In the genomic region with DNA sequence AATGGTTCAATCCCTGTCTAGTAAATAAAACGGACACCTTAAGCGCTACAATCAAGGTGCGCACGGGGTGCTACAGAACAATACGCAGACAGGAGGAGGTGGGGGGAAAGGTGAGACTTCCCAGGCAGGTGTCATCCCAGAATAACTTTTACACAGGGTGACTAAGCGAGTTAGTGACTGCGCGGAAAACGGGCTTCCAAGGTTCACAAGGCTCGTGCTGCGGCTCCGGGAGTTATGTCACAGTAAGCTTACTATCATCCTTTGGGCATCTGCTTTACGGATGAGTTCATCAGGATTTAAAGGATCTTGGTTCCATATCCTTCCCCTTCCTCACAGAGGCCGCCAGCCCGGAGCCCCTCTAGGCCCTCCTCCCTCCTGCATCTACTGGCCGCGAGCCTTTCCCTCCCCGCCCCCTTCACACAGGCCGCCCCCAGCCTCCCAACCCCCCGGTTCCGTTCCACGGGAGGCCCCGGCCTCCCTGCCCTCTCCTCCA, we compare ENCODE assay signal across 1 cellular context.
A peak's percentile ranks its signal among the peaks of the same experiment; 100 is the strongest.
TF ChIP-seq lines count a peak whose summit lies in the region.

No MANE protein-coding gene starts in this region.

TF ChIP-seq in K562, 482 proteins besides CTCF, POLR2A, EP300 and RAD21 (continued from another document and continues in another):
- TF ChIP-seq RBM22 (IDR thresholded peaks at IDR 0.05; ENCODE audit: low read depth, low read length, poor library complexity, severe bottlenecking), result no peak
- peak; percentile 59; the same call in 1 of the 2 replicates for TF ChIP-seq BHLHE40 (IDR thresholded peaks at IDR 0.05; ENCODE audit: low read length)
- TF ChIP-seq FOXA1 (IDR thresholded peaks at IDR 0.05; ENCODE audit: borderline replicate concordance), result no peak
- TF ChIP-seq, protein P1, sequence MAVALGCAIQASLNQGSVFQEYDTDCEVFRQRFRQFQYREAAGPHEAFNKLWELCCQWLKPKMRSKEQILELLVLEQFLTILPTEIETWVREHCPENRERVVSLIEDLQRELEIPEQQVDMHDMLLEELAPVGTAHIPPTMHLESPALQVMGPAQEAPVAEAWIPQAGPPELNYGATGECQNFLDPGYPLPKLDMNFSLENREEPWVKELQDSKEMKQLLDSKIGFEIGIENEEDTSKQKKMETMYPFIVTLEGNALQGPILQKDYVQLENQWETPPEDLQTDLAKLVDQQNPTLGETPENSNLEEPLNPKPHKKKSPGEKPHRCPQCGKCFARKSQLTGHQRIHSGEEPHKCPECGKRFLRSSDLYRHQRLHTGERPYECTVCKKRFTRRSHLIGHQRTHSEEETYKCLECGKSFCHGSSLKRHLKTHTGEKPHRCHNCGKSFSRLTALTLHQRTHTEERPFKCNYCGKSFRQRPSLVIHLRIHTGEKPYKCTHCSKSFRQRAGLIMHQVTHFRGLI (CRISPR knock-in tag; IDR thresholded peaks at IDR 0.05), result no peak
- TF ChIP-seq, protein P2, sequence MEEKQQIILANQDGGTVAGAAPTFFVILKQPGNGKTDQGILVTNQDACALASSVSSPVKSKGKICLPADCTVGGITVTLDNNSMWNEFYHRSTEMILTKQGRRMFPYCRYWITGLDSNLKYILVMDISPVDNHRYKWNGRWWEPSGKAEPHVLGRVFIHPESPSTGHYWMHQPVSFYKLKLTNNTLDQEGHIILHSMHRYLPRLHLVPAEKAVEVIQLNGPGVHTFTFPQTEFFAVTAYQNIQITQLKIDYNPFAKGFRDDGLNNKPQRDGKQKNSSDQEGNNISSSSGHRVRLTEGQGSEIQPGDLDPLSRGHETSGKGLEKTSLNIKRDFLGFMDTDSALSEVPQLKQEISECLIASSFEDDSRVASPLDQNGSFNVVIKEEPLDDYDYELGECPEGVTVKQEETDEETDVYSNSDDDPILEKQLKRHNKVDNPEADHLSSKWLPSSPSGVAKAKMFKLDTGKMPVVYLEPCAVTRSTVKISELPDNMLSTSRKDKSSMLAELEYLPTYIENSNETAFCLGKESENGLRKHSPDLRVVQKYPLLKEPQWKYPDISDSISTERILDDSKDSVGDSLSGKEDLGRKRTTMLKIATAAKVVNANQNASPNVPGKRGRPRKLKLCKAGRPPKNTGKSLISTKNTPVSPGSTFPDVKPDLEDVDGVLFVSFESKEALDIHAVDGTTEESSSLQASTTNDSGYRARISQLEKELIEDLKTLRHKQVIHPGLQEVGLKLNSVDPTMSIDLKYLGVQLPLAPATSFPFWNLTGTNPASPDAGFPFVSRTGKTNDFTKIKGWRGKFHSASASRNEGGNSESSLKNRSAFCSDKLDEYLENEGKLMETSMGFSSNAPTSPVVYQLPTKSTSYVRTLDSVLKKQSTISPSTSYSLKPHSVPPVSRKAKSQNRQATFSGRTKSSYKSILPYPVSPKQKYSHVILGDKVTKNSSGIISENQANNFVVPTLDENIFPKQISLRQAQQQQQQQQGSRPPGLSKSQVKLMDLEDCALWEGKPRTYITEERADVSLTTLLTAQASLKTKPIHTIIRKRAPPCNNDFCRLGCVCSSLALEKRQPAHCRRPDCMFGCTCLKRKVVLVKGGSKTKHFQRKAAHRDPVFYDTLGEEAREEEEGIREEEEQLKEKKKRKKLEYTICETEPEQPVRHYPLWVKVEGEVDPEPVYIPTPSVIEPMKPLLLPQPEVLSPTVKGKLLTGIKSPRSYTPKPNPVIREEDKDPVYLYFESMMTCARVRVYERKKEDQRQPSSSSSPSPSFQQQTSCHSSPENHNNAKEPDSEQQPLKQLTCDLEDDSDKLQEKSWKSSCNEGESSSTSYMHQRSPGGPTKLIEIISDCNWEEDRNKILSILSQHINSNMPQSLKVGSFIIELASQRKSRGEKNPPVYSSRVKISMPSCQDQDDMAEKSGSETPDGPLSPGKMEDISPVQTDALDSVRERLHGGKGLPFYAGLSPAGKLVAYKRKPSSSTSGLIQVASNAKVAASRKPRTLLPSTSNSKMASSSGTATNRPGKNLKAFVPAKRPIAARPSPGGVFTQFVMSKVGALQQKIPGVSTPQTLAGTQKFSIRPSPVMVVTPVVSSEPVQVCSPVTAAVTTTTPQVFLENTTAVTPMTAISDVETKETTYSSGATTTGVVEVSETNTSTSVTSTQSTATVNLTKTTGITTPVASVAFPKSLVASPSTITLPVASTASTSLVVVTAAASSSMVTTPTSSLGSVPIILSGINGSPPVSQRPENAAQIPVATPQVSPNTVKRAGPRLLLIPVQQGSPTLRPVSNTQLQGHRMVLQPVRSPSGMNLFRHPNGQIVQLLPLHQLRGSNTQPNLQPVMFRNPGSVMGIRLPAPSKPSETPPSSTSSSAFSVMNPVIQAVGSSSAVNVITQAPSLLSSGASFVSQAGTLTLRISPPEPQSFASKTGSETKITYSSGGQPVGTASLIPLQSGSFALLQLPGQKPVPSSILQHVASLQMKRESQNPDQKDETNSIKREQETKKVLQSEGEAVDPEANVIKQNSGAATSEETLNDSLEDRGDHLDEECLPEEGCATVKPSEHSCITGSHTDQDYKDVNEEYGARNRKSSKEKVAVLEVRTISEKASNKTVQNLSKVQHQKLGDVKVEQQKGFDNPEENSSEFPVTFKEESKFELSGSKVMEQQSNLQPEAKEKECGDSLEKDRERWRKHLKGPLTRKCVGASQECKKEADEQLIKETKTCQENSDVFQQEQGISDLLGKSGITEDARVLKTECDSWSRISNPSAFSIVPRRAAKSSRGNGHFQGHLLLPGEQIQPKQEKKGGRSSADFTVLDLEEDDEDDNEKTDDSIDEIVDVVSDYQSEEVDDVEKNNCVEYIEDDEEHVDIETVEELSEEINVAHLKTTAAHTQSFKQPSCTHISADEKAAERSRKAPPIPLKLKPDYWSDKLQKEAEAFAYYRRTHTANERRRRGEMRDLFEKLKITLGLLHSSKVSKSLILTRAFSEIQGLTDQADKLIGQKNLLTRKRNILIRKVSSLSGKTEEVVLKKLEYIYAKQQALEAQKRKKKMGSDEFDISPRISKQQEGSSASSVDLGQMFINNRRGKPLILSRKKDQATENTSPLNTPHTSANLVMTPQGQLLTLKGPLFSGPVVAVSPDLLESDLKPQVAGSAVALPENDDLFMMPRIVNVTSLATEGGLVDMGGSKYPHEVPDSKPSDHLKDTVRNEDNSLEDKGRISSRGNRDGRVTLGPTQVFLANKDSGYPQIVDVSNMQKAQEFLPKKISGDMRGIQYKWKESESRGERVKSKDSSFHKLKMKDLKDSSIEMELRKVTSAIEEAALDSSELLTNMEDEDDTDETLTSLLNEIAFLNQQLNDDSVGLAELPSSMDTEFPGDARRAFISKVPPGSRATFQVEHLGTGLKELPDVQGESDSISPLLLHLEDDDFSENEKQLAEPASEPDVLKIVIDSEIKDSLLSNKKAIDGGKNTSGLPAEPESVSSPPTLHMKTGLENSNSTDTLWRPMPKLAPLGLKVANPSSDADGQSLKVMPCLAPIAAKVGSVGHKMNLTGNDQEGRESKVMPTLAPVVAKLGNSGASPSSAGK (IDR thresholded peaks at IDR 0.05), result no peak
- TF ChIP-seq, protein P3, sequence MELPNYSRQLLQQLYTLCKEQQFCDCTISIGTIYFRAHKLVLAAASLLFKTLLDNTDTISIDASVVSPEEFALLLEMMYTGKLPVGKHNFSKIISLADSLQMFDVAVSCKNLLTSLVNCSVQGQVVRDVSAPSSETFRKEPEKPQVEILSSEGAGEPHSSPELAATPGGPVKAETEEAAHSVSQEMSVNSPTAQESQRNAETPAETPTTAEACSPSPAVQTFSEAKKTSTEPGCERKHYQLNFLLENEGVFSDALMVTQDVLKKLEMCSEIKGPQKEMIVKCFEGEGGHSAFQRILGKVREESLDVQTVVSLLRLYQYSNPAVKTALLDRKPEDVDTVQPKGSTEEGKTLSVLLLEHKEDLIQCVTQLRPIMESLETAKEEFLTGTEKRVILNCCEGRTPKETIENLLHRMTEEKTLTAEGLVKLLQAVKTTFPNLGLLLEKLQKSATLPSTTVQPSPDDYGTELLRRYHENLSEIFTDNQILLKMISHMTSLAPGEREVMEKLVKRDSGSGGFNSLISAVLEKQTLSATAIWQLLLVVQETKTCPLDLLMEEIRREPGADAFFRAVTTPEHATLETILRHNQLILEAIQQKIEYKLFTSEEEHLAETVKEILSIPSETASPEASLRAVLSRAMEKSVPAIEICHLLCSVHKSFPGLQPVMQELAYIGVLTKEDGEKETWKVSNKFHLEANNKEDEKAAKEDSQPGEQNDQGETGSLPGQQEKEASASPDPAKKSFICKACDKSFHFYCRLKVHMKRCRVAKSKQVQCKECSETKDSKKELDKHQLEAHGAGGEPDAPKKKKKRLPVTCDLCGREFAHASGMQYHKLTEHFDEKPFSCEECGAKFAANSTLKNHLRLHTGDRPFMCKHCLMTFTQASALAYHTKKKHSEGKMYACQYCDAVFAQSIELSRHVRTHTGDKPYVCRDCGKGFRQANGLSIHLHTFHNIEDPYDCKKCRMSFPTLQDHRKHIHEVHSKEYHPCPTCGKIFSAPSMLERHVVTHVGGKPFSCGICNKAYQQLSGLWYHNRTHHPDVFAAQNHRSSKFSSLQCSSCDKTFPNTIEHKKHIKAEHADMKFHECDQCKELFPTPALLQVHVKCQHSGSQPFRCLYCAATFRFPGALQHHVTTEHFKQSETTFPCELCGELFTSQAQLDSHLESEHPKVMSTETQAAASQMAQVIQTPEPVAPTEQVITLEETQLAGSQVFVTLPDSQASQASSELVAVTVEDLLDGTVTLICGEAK (IDR thresholded peaks at IDR 0.05), result no peak
- TF ChIP-seq, protein P3 (CRISPR knock-in tag; IDR thresholded peaks at IDR 0.05), result no peak
- TF ChIP-seq ZNF778 (CRISPR knock-in tag; IDR thresholded peaks at IDR 0.05), result no peak
- TF ChIP-seq TBP (optimal IDR thresholded peaks at IDR 0.05; ENCODE audit: low read depth, low read length), result no peak
- no peak for TF ChIP-seq TCFL5 (CRISPR knock-in tag; conservative IDR thresholded peaks at IDR 0.05)
- TF ChIP-seq, protein P4, sequence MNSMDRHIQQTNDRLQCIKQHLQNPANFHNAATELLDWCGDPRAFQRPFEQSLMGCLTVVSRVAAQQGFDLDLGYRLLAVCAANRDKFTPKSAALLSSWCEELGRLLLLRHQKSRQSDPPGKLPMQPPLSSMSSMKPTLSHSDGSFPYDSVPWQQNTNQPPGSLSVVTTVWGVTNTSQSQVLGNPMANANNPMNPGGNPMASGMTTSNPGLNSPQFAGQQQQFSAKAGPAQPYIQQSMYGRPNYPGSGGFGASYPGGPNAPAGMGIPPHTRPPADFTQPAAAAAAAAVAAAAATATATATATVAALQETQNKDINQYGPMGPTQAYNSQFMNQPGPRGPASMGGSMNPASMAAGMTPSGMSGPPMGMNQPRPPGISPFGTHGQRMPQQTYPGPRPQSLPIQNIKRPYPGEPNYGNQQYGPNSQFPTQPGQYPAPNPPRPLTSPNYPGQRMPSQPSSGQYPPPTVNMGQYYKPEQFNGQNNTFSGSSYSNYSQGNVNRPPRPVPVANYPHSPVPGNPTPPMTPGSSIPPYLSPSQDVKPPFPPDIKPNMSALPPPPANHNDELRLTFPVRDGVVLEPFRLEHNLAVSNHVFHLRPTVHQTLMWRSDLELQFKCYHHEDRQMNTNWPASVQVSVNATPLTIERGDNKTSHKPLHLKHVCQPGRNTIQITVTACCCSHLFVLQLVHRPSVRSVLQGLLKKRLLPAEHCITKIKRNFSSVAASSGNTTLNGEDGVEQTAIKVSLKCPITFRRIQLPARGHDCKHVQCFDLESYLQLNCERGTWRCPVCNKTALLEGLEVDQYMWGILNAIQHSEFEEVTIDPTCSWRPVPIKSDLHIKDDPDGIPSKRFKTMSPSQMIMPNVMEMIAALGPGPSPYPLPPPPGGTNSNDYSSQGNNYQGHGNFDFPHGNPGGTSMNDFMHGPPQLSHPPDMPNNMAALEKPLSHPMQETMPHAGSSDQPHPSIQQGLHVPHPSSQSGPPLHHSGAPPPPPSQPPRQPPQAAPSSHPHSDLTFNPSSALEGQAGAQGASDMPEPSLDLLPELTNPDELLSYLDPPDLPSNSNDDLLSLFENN (IDR thresholded peaks at IDR 0.05; ENCODE audit: low read depth in 2 of 2, low read length in 2 of 2), result no peak
- TF ChIP-seq, protein P5, sequence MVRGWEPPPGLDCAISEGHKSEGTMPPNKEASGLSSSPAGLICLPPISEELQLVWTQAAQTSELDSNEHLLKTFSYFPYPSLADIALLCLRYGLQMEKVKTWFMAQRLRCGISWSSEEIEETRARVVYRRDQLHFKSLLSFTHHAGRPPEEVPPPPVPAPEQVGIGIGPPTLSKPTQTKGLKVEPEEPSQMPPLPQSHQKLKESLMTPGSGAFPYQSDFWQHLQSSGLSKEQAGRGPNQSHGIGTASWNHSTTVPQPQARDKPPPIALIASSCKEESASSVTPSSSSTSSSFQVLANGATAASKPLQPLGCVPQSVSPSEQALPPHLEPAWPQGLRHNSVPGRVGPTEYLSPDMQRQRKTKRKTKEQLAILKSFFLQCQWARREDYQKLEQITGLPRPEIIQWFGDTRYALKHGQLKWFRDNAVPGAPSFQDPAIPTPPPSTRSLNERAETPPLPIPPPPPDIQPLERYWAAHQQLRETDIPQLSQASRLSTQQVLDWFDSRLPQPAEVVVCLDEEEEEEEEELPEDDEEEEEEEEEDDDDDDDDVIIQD (CRISPR knock-in tag; IDR thresholded peaks at IDR 0.05), result no peak
- no peak for TF ChIP-seq MYC (IDR thresholded peaks at IDR 0.05; ENCODE audit: low read depth, low read length)
- TF ChIP-seq MYC (CRISPR knock-in tag; IDR thresholded peaks at IDR 0.05; ENCODE audit: borderline replicate concordance, low read depth), result no peak
- TF ChIP-seq MCM2 (IDR thresholded peaks at IDR 0.05; ENCODE audit: low read depth), result no peak
- no peak for TF ChIP-seq PRMT5 (CRISPR knock-in tag; IDR thresholded peaks at IDR 0.05)
